8 cellular contexts compared by ENCODE assay signal in the genomic region with DNA sequence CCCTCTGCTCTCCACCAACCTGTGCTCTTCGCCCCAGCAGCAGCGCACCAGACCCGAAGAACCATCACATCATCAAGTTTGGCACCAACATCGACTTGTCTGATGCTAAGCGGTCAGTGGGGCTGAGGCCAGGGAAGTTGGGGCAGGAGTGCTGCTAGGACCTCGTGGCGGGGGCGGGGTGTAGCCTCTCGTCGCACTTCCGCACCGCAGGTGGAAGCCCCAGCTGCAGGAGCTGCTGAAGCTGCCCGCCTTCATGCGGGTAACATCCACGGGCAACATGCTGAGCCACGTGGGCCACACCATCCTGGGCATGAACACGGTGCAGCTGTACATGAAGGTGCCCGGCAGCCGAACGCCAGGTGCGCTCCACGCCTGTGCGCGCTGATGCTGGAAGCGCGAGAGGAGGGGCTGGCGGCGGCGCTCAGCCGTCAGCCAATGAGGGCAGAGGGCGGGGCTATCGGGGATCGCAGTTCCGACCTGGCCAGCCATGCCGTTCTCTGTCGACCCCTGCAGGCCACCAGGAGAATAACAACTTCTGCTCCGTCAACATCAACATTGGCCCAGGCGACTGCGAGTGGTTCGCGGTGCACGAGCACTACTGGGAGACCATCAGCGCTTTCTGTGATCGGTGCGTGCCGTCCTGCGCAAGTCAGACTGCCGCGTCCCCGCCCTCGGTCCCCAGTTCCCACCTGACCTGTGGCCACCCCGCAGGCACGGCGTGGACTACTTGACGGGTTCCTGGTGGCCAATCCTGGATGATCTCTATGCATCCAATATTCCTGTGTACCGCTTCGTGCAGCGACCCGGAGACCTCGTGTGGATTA. TPM values are rescaled to one million over a fixed set of nuclear protein-coding genes. Genes with fewer than 3 reads are reported as not detected.
DNase-seq lines count a peak whose midpoint lies in the region; ATAC-seq and TF ChIP-seq lines count a peak whose summit lies in the region.

No MANE protein-coding gene starts in this region.

- no peaks in the 10 kb centered on the region for H3K9me3 ChIP-seq in IMR-90 (ENCODE audit: control insufficient read depth, insufficient read depth, low read length)
- no peaks in the 10 kb centered on the region for H3K9me3 ChIP-seq in neural cell (ENCODE audit: low read length)
- H3K9me3 ChIP-seq in stomach = no peaks in the 10 kb centered on the region

- H3K18ac ChIP-seq in IMR-90 (ENCODE audit: low read depth, low read length) = no peak overlapping the region

- H4K20me1 ChIP-seq in IMR-90 (ENCODE audit: insufficient read depth, low read length) = peaks cover 26% of the 10 kb centered on the region
- H4K20me1 ChIP-seq in neural cell (ENCODE audit: insufficient read depth) = peaks cover 47% of the 10 kb centered on the region

- peak overlapping the region; percentile 84 for H2AFZ ChIP-seq in IMR-90 (replicated peaks; ENCODE audit: low read length, poor library complexity)
- no peak overlapping the region for H2AFZ ChIP-seq in neural cell (ENCODE audit: low read depth, low read length)

- H3K9me1 ChIP-seq in IMR-90 (ENCODE audit: insufficient read depth, low read length) = no peaks in the 10 kb centered on the region

- no peak overlapping the region for H2BK20ac ChIP-seq in IMR-90 (ENCODE audit: low read depth, low read length)

- no peak overlapping the region for H3K4ac ChIP-seq in IMR-90 (ENCODE audit: low read depth, low read length)

- peak; percentile 56 for ATAC-seq in GM21528 (IDR thresholded peaks at IDR 0.05; ENCODE audit: low FRiP score, unreplicated experiment)
- ATAC-seq in IMR-90 (ENCODE audit: low read depth) = peak; percentile 89

- TF ChIP-seq RAD21 in IMR-90 (IDR thresholded peaks at IDR 0.05; ENCODE audit: low read length) (peak; percentile 89), neural cell (conservative IDR thresholded peaks at IDR 0.05) (peak; percentile 92)

- H3K4me2 ChIP-seq in IMR-90 (ENCODE audit: low read depth, low read length) (no peak overlapping the region), neural cell (ENCODE audit: low read length) (no peak overlapping the region)

- peak overlapping the region in 1 of 2 experiments; percentile 45; a peak in 1 of 4 replicates for H4K8ac ChIP-seq in IMR-90 (ENCODE audit: low read depth in 2 of 2, low read length in 2 of 2)

- no peaks in the 10 kb centered on the region for H3K9me2 ChIP-seq in neural cell (ENCODE audit: insufficient read depth, low read length)

- dilution Hi-C loops in IMR-90 (cut with HindIII; ENCODE audit: low sequenced_read_pairs, unreplicated experiment) = no loop called here

- peaks cover 15% of the 10 kb centered on the region for H3K4me1 ChIP-seq in IMR-90 (ENCODE audit: control insufficient read depth, insufficient read depth, low read length)
- H3K4me1 ChIP-seq in stomach = peaks cover 26 to 60% (median 38%) of the 10 kb centered on the region in 4 donors

- no peak overlapping the region for H4K91ac ChIP-seq in IMR-90 (ENCODE audit: insufficient read depth, low read depth, low read length)

- H2AK5ac ChIP-seq in IMR-90 (ENCODE audit: low read depth, low read length) = peak overlapping the region; percentile 53

- no peak for TF ChIP-seq EP300 in neural cell (conservative IDR thresholded peaks at IDR 0.05; ENCODE audit: poor library complexity, severe bottlenecking)
- no peak for TF ChIP-seq EP300 in stomach (IDR thresholded peaks at IDR 0.05)

- no peak overlapping the region for H2BK120ac ChIP-seq in IMR-90 (ENCODE audit: low read depth, low read length)

- no peak overlapping the region for H2BK15ac ChIP-seq in IMR-90 (ENCODE audit: low read depth, low read length)

- POLR2A ChIA-PET in IMR-90 (lab: Charles Lee; ENCODE audit: unreplicated experiment) = no interaction called here

- H3K79me2 ChIP-seq in neural cell (replicated peaks; ENCODE audit: insufficient read depth, low read length) = peaks cover 4% of the 10 kb centered on the region

- BruUV-seq in IMR-90 (replicated peaks; lab: Mats Ljungman, UMichigan) = no TSS peak

- H3K27me3 ChIP-seq in IMR-90 (ENCODE audit: control insufficient read depth, insufficient read depth, low read length) = no peaks in the 10 kb centered on the region
- H3K27me3 ChIP-seq in neural cell (ENCODE audit: insufficient read depth, low read depth, low read length) = no peaks in the 10 kb centered on the region
- no peaks in the 10 kb centered on the region for H3K27me3 ChIP-seq in stomach

- peaks cover 14 to 40% of the 10 kb centered on the region in 2 experiments for H3K79me1 ChIP-seq in IMR-90 (ENCODE audit: low read depth in 1 of 2, low read length in 2 of 2)

- in situ Hi-C loops in IMR-90 (cut with MboI; ENCODE audit: low sequenced_read_pairs) = no loop called here

- TF ChIP-seq CTCF in IMR-90 (conservative IDR thresholded peaks at IDR 0.05; ENCODE audit: low read depth, low read length) = peak; percentile 95
- peak; percentile 94 for TF ChIP-seq CTCF in fibroblast of the aortic adventitia (IDR thresholded peaks at IDR 0.05; ENCODE audit: insufficient read depth, low read length)
- TF ChIP-seq CTCF in neural cell (IDR thresholded peaks at IDR 0.05; ENCODE audit: poor library complexity, severe bottlenecking) = peak; percentile 98
- peak in 6 of 7 experiments; percentile 93 to 100 (median 98) for TF ChIP-seq CTCF in stomach (IDR thresholded peaks at IDR 0.05)

- no peak overlapping the region for H3K56ac ChIP-seq in IMR-90 (ENCODE audit: extremely low read depth, insufficient read depth, low read length)

- H3K23ac ChIP-seq in IMR-90 (ENCODE audit: low read depth, low read length) = no peak overlapping the region

- H3K36me3 ChIP-seq in IMR-90 (ENCODE audit: control insufficient read depth, insufficient read depth, low read length) (peaks cover 59% of the 10 kb centered on the region), neural cell (ENCODE audit: insufficient read depth, low read length) (peaks cover 8% of the 10 kb centered on the region), stomach (peaks cover 69 to 90% (median 77%) of the 10 kb centered on the region in 4 donors)

- H4K5ac ChIP-seq in IMR-90 (ENCODE audit: low read depth, low read length) = no peak overlapping the region

- intact Hi-C loops in IMR-90 (cut with micrococcal nuclease) = loop anchor here (1.0 kb wide), 2 partner anchors 16 to 29 kb away; no protein-coding TSS in a partner anchor
- intact Hi-C loops in stomach (cut with DNase I; ENCODE audit: low total_unique reads) = loop anchor here (10.0 kb wide), 1 partner anchor 107 kb away; no protein-coding TSS in a partner anchor

- no peak overlapping the region for H3K27ac ChIP-seq in IMR-90 (ENCODE audit: insufficient read depth, low read length)
- peak overlapping the region; percentile 30 for H3K27ac ChIP-seq in neural cell (ENCODE audit: low read length)
- H3K27ac ChIP-seq in stomach = peak overlapping the region; percentile 8 to 49 (median 34)

- peak; percentile 62 for TF ChIP-seq POLR2A in IMR-90 (IDR thresholded peaks at IDR 0.05; ENCODE audit: low read depth, low read length)
- TF ChIP-seq POLR2A in stomach (IDR thresholded peaks at IDR 0.05) = no peak

- 17% methylated on average over 37 of the region's 60 CpGs; no CpG with 5 or more reads in 1 of the 2 experiments for WGBS in IMR-90 (ENCODE audit: extremely low coverage in 2 of 2, insufficient read length in 1 of 2), 2 experiments
- WGBS in stomach, 5 donors = 9 to 16% (median 15%) methylated on average over 29 to 60 of the region's 60 CpGs

- no peak overlapping the region for H3K14ac ChIP-seq in IMR-90 (replicated peaks; ENCODE audit: low read depth, low read length)

- H3K9ac ChIP-seq in IMR-90 (ENCODE audit: low read depth, low read length) (no peak overlapping the region), neural cell (ENCODE audit: low read length) (peak overlapping the region; percentile 9)

- peak; percentile 84 for DNase-seq in Daoy (ENCODE audit: low read depth)
- peak; percentile 81 for DNase-seq in IMR-90
- peak; percentile 94 for DNase-seq in RPMI8226
- DNase-seq in activated effector memory CD4-positive, alpha-beta T cell treated with Interleukin-2 at 50 U/mL for 16 hours = peak; percentile 90
- peak; percentile 83 for DNase-seq in fibroblast of the aortic adventitia (ENCODE audit: low read depth)
- DNase-seq in stomach = peak; percentile 94

- peak overlapping the region; percentile 85 for H2AK9ac ChIP-seq in IMR-90 (replicated peaks; ENCODE audit: low read depth, low read length, poor library complexity)

- CTCF ChIA-PET in IMR-90 (lab: Yijun Ruan, JAX) = no interaction called here

- H2BK5ac ChIP-seq in IMR-90 (ENCODE audit: low read depth, low read length, poor library complexity, severe bottlenecking) = no peak overlapping the region

- peaks cover 15% of the 10 kb centered on the region for H3F3A ChIP-seq in neural cell (ENCODE audit: insufficient read depth, low read length, poor library complexity, severe bottlenecking)

- no peak overlapping the region for H3K4me3 ChIP-seq in IMR-90 (ENCODE audit: insufficient read depth, low read depth, low read length)
- no peak overlapping the region for H3K4me3 ChIP-seq in fibroblast of the aortic adventitia (ENCODE audit: low read depth, low read length)
- peak overlapping the region; percentile 39 for H3K4me3 ChIP-seq in neural cell (ENCODE audit: low read length)
- peak overlapping the region; percentile 14 to 26 (median 20) for H3K4me3 ChIP-seq in stomach

RNA-seq across cellular contexts. Expression of a gene that starts 3.2 kb away (rescaled TPM):
- total RNA-seq in Daoy (2014; rRNA removed; shearing (Covaris generic)) = 0.46 TPM in 1 of 2 replicates, not detected in the other
- total RNA-seq in IMR-90 (2012; rRNA removed) (not detected in 2 replicates), fibroblast of the aortic adventitia (ENCODE audit: low replicate concordance) (0.18 TPM in 1 of 2 replicates, not detected in the other), stomach (1 to 10 TPM in 3 of 5 donors, not detected in 2; 1.8 to 3.8 (median 3.5) TPM)
- polyA plus RNA-seq in IMR-90 (2012; rRNA removed) (1.9 and 2.1 TPM in 2 replicates), neural cell (4.2 and 6.7 TPM in 2 replicates), stomach (10 to 100 TPM; 17.0 to 36.0 (median 17.4) TPM)
- 0.63 and 0.79 TPM in 2 replicates for polyA plus RNA-seq in IMR-90 (2012; cell fraction: cytosol; rRNA removed)
- polyA plus RNA-seq in IMR-90 (2012; cell fraction: nucleus; rRNA removed; ENCODE audit: low replicate concordance) = 16.9 and 24.1 TPM in 2 replicates
- 1.4 and 1.5 TPM in 2 replicates for polyA minus RNA-seq in neural cell

RNA-seq across cellular contexts. Expression of a gene that starts 5.7 kb away (rescaled TPM):
- total RNA-seq in Daoy (2014; rRNA removed; shearing (Covaris generic)) = 99.2 and 136 TPM in 2 replicates
- 40.7 and 62.2 TPM in 2 replicates for total RNA-seq in IMR-90 (2012; rRNA removed)
- polyA plus RNA-seq in IMR-90 (2012; rRNA removed) = 76.8 and 122 TPM in 2 replicates
- 125 and 183 TPM in 2 replicates for polyA plus RNA-seq in IMR-90 (2012; cell fraction: cytosol; rRNA removed)
- 34.7 and 54.0 TPM in 2 replicates for polyA plus RNA-seq in IMR-90 (2012; cell fraction: nucleus; rRNA removed; ENCODE audit: low replicate concordance)
- 39.1 and 41.1 TPM in 2 replicates for total RNA-seq in fibroblast of the aortic adventitia (ENCODE audit: low replicate concordance)
- polyA plus RNA-seq in neural cell = 99.5 and 110 TPM in 2 replicates
- 27.0 and 30.9 TPM in 2 replicates for polyA minus RNA-seq in neural cell
- 100 to 1,000 TPM in 2 of 5 donors, 10 to 100 TPM in 3; 42.0 to 281 (median 94.5) TPM for total RNA-seq in stomach
- polyA plus RNA-seq in stomach = 100 to 1,000 TPM; 131 to 153 (median 151) TPM

RNA-seq across cellular contexts. Expression of a gene that starts 6.2 kb away (rescaled TPM):
- 5.5 and 6.7 TPM in 2 replicates for total RNA-seq in Daoy (2014; rRNA removed; shearing (Covaris generic))
- total RNA-seq in IMR-90 (2012; rRNA removed) = 10.8 and 11.1 TPM in 2 replicates
- polyA plus RNA-seq in IMR-90 (2012; rRNA removed) = 7.0 and 8.8 TPM in 2 replicates
- polyA plus RNA-seq in IMR-90 (2012; cell fraction: cytosol; rRNA removed) = 3.4 and 4.3 TPM in 2 replicates
- polyA plus RNA-seq in IMR-90 (2012; cell fraction: nucleus; rRNA removed; ENCODE audit: low replicate concordance) = 9.7 and 19.2 TPM in 2 replicates
- 6.8 and 11.2 TPM in 2 replicates for total RNA-seq in fibroblast of the aortic adventitia (ENCODE audit: low replicate concordance)
- polyA plus RNA-seq in neural cell = 21.1 and 30.4 TPM in 2 replicates
- 25.8 and 27.8 TPM in 2 replicates for polyA minus RNA-seq in neural cell
- 10 to 100 TPM in 1 of 5 donors, 1 to 10 TPM in 3, not detected in 1; 1.8 to 12.0 (median 3.3) TPM for total RNA-seq in stomach
- polyA plus RNA-seq in stomach = 1 to 10 TPM; 4.9 to 9.0 (median 5.3) TPM

RNA-seq across cellular contexts. Expression of a gene that starts 17.6 kb away (rescaled TPM):
- total RNA-seq in Daoy (2014; rRNA removed; shearing (Covaris generic)) = 0.11 and 0.60 TPM in 2 replicates
- total RNA-seq in IMR-90 (2012; rRNA removed) (0.72 and 1.1 TPM in 2 replicates), fibroblast of the aortic adventitia (ENCODE audit: low replicate concordance) (5.7 and 32.1 TPM in 2 replicates), stomach (10 to 100 TPM in 4 of 5 donors, 1 to 10 TPM in 1; 7.5 to 27.2 (median 12.9) TPM)
- polyA plus RNA-seq in IMR-90 (2012; rRNA removed) (3.5 and 4.5 TPM in 2 replicates), neural cell (2.5 and 4.4 TPM in 2 replicates), stomach (1 to 10 TPM; 4.6 to 9.6 (median 6.0) TPM)
- polyA plus RNA-seq in IMR-90 (2012; cell fraction: cytosol; rRNA removed) = 2.7 and 3.6 TPM in 2 replicates
- polyA plus RNA-seq in IMR-90 (2012; cell fraction: nucleus; rRNA removed; ENCODE audit: low replicate concordance) = 18.3 and 20.0 TPM in 2 replicates
- 20.0 and 20.7 TPM in 2 replicates for polyA minus RNA-seq in neural cell

RNA-seq across cellular contexts. Expression of a gene that starts 36.9 kb away (rescaled TPM):
- 27.5 and 31.8 TPM in 2 replicates for total RNA-seq in Daoy (2014; rRNA removed; shearing (Covaris generic))
- 67.2 and 78.1 TPM in 2 replicates for total RNA-seq in IMR-90 (2012; rRNA removed)
- 55.1 and 65.4 TPM in 2 replicates for polyA plus RNA-seq in IMR-90 (2012; rRNA removed)
- 53.4 and 59.5 TPM in 2 replicates for polyA plus RNA-seq in IMR-90 (2012; cell fraction: cytosol; rRNA removed)
- 202 and 231 TPM in 2 replicates for polyA plus RNA-seq in IMR-90 (2012; cell fraction: nucleus; rRNA removed; ENCODE audit: low replicate concordance)
- 81.5 and 143 TPM in 2 replicates for total RNA-seq in fibroblast of the aortic adventitia (ENCODE audit: low replicate concordance)
- polyA plus RNA-seq in neural cell = 115 and 159 TPM in 2 replicates
- polyA minus RNA-seq in neural cell = 296 and 321 TPM in 2 replicates
- 100 to 1,000 TPM in 1 of 5 donors, 10 to 100 TPM in 4; 43.0 to 190 (median 60.7) TPM for total RNA-seq in stomach
- 10 to 100 TPM; 51.9 to 97.3 (median 69.1) TPM for polyA plus RNA-seq in stomach

Comparison
In these comparisons a context has a peak if more than half of its experiments do, and no peak if none do; other contexts are left out.
1. H3K4me3 ChIP-seq: peak in neural cell (single experiment) and stomach (4 of 4); none in IMR-90 (single experiment) and fibroblast of the aortic adventitia (single experiment).
2. Peak in every context shown above with its lines, with median percentiles within 50 percentile points of each other: DNase-seq and CTCF ChIP-seq.